In the genomic region with DNA sequence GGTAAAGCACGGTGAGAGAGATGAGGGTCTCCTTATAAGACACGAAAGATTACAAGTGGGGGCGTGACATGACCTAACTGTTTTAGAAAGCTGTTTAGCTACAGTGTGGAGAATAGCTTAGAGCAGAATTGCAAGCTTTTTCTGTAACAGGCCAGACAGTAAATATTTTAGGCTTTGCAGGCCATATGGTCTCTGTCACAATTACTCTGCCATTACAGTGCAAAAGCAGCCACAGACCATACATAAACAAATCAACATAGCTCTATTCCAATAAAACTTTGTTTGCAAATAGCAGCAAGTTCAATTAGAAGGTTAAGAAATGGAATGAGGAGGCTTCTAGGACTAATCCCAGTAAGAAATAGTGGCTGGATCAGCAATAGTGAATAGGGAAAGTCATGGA, we compare ENCODE assay signal across 25 cellular contexts.
"Had no signal": no experiment of that assay in that cellular context is flagged by ENCODE, and none has a peak within 500 bp of the region (broad histone marks: within the 10 kb centered on the region; RNA-seq: fewer than 3 reads in every experiment).

No MANE protein-coding gene starts in this region.

- H3K4me3 Mint-ChIP-seq: activated CD4-positive, alpha-beta memory T cell treated with anti-CD3 and anti-CD28 coated beads, Interleukin-2, amount 10 ng/mL, durations not matched to agents 7 days and 5 days; activated naive CD8-positive, alpha-beta T cell treated with anti-CD3 and anti-CD28 coated beads, Interleukin-2, amount 10 ng/mL, durations not matched to agents 7 days and 5 days; activated T-cell treated with anti-CD3 and anti-CD28 coated beads, Interleukin-2, amount 50 U/mL, for 24 hours; central memory CD8-positive, alpha-beta T cell; naive thymus-derived CD4-positive, alpha-beta T cell; T-cell had no signal

- H3K27me3 ChIP-seq: body of pancreas, gastrocnemius medialis, heart left ventricle, neutrophil, pancreas, sigmoid colon, spleen, tibial nerve, uterus had no signal

- H3K36me3 ChIP-seq: uterus had no signal

- ATAC-seq: body of pancreas; gastrocnemius medialis; heart left ventricle; left ventricle myocardium superior; naive thymus-derived CD4-positive, alpha-beta T cell; pancreas; T-cell had no signal

- DNase-seq: activated CD4-positive, alpha-beta memory T cell treated with anti-CD3 and anti-CD28 coated beads, Interleukin-2, amount 10 ng/mL, durations not matched to agents 7 days and 5 days; activated CD4-positive, alpha-beta T cell treated with anti-CD3 and anti-CD28 coated beads for 48 hours; activated CD4-positive, CD25-positive, alpha-beta regulatory T cell; activated naive CD4-positive, alpha-beta T cell treated with Interleukin-2 at 50 U/mL for 16 hours; activated naive CD8-positive, alpha-beta T cell treated with anti-CD3 and anti-CD28 coated beads, Interleukin-2, amount 10 ng/mL, durations not matched to agents 7 days and 5 days; activated T-cell treated with anti-CD3 and anti-CD28 coated beads, Interleukin-2, amount 50 U/mL, for 24 hours; body of pancreas; gastrocnemius medialis; heart left ventricle; left ventricle myocardium superior; mesendoderm; naive thymus-derived CD4-positive, alpha-beta T cell; pancreas; sigmoid colon; spleen; stimulated activated CD4-positive, alpha-beta T cell treated with anti-CD3 and anti-CD28 coated beads, Interleukin-4, amount 100 ng/mL, for 4 hours; stimulated activated naive CD4-positive, alpha-beta T cell; T-cell; T-helper 9 cell; uterus had no signal

- H3K9me3 ChIP-seq: body of pancreas, gastrocnemius medialis, heart left ventricle, neutrophil, pancreas, sigmoid colon, spleen, tibial nerve, uterus had no signal

- H3K4me1 ChIP-seq: body of pancreas, gastrocnemius medialis, pancreas, spleen, tibial nerve, uterus had no signal

- H3K9me3 Mint-ChIP-seq: activated CD4-positive, alpha-beta memory T cell treated with anti-CD3 and anti-CD28 coated beads, Interleukin-2, amount 10 ng/mL, durations not matched to agents 7 days and 5 days; activated naive CD8-positive, alpha-beta T cell treated with anti-CD3 and anti-CD28 coated beads, Interleukin-2, amount 10 ng/mL, durations not matched to agents 7 days and 5 days; activated T-cell treated with anti-CD3 and anti-CD28 coated beads, Interleukin-2, amount 50 U/mL, for 24 hours; activated T-helper 2 cell treated with anti-CD3 and anti-CD28 coated beads, Interferon-gamma antibody, Interleukin-2, Interleukin-4, amounts not matched to agents 10 μg/mL and 5 μg/mL and 100 μg/mL, durations not matched to agents 14 hours and 24 hours and 36 hours; central memory CD8-positive, alpha-beta T cell; naive thymus-derived CD4-positive, alpha-beta T cell; T-cell had no signal

- H3K27ac Mint-ChIP-seq: activated CD4-positive, alpha-beta memory T cell treated with anti-CD3 and anti-CD28 coated beads, Interleukin-2, amount 10 ng/mL, durations not matched to agents 7 days and 5 days; activated naive CD8-positive, alpha-beta T cell treated with anti-CD3 and anti-CD28 coated beads, Interleukin-2, amount 10 ng/mL, durations not matched to agents 7 days and 5 days; activated T-cell treated with anti-CD3 and anti-CD28 coated beads, Interleukin-2, amount 50 U/mL, for 24 hours; activated T-helper 2 cell treated with anti-CD3 and anti-CD28 coated beads, Interferon-gamma antibody, Interleukin-2, Interleukin-4, amounts not matched to agents 10 μg/mL and 5 μg/mL and 100 μg/mL, durations not matched to agents 14 hours and 24 hours and 36 hours; T-cell had no signal

- H3K27me3 Mint-ChIP-seq: activated CD4-positive, alpha-beta memory T cell treated with anti-CD3 and anti-CD28 coated beads, Interleukin-2, amount 10 ng/mL, durations not matched to agents 7 days and 5 days; activated naive CD8-positive, alpha-beta T cell treated with anti-CD3 and anti-CD28 coated beads, Interleukin-2, amount 10 ng/mL, durations not matched to agents 7 days and 5 days; activated T-cell treated with anti-CD3 and anti-CD28 coated beads, Interleukin-2, amount 50 U/mL, for 24 hours; central memory CD8-positive, alpha-beta T cell; naive thymus-derived CD4-positive, alpha-beta T cell; T-cell had no signal

- H3K4me1 Mint-ChIP-seq: activated CD4-positive, alpha-beta memory T cell treated with anti-CD3 and anti-CD28 coated beads, Interleukin-2, amount 10 ng/mL, durations not matched to agents 7 days and 5 days; central memory CD8-positive, alpha-beta T cell had no signal

- H3K27ac ChIP-seq: body of pancreas, coronary artery, gastrocnemius medialis, heart left ventricle, neutrophil, pancreas, spleen, tibial nerve, uterus had no signal

- H3K4me3 ChIP-seq: body of pancreas, coronary artery, gastrocnemius medialis, heart left ventricle, pancreas, sigmoid colon, spleen, tibial nerve, uterus had no signal
